Comparison of ENCODE assay signal across 17 cellular contexts in genomic region chr6:63793727-63794126, GRCh38.
DNase-seq lines count a peak whose midpoint lies in the region; ATAC-seq and TF ChIP-seq lines count a peak whose summit lies in the region.
"Had no signal": no experiment of that assay in that cellular context is flagged by ENCODE, and none has a peak within 500 bp of the region (broad histone marks: within the 10 kb centered on the region; RNA-seq: fewer than 3 reads in every experiment).

No MANE protein-coding gene starts in this region.

- no peak overlapping the region for H3K27ac ChIP-seq in GM23338 (ENCODE audit: low read depth)
- H3K27ac ChIP-seq in trophoblast cell (ENCODE audit: low read depth, low read length): no peak overlapping the region

- H3K14ac ChIP-seq in trophoblast cell (ENCODE audit: low read length): no peak overlapping the region

- H3K4me3 Mint-ChIP-seq in GM23338: no peak overlapping the region

- H3K79me1 ChIP-seq in trophoblast cell (ENCODE audit: low read length): no peaks in the 10 kb centered on the region

- no peak overlapping the region for H4K12ac ChIP-seq in trophoblast cell (ENCODE audit: low read depth, low read length)

- no peaks in the 10 kb centered on the region for H3K79me2 ChIP-seq in GM23338 (replicated peaks; ENCODE audit: insufficient read depth)
- no peaks in the 10 kb centered on the region for H3K79me2 ChIP-seq in trophoblast cell (ENCODE audit: control insufficient read depth, insufficient read depth, low read length, poor library complexity)

- H2AFZ ChIP-seq in GM23338 (peak overlapping the region; percentile 74; the same call in 1 of the 2 replicates), trophoblast cell (ENCODE audit: insufficient read depth, low read length, poor library complexity) (no peak overlapping the region)

- H3K4ac ChIP-seq in trophoblast cell (ENCODE audit: low read depth, low read length): no peak overlapping the region

- no peak overlapping the region for H3K9ac ChIP-seq in trophoblast cell (ENCODE audit: low read length)

- WGBS in trophoblast cell (ENCODE audit: extremely low coverage, insufficient coverage, insufficient read length): no CpG with 5 or more reads among the region's 2 CpGs

- no peak overlapping the region for H2AK5ac ChIP-seq in trophoblast cell (ENCODE audit: low read length)

- H4K8ac ChIP-seq in trophoblast cell (ENCODE audit: low read depth, low read length): no peak overlapping the region

- H3K4me1 Mint-ChIP-seq in GM23338: peaks cover 3% of the 10 kb centered on the region

- peaks cover 2% of the 10 kb centered on the region for H3K9me3 ChIP-seq in trophoblast cell (ENCODE audit: insufficient read depth, low read depth, low read length)

- H3K36me3 Mint-ChIP-seq in GM23338 (ENCODE audit: low read depth): no peaks in the 10 kb centered on the region

- H3K9me2 ChIP-seq in GM23338 (ENCODE audit: insufficient read depth): peaks cover 12% of the 10 kb centered on the region; the same call in 1 of the 2 replicates

- no peaks in the 10 kb centered on the region for H4K20me1 ChIP-seq in GM23338 (replicated peaks; ENCODE audit: insufficient read depth)

- no peak for TF ChIP-seq CTCF in GM12865 (IDR thresholded peaks at IDR 0.05; ENCODE audit: insufficient read depth, low read depth, low read length, missing control alignments)
- no peak for TF ChIP-seq CTCF in GM23338 (conservative IDR thresholded peaks at IDR 0.05; ENCODE audit: low read depth in 2 of 2)

- no peak overlapping the region for H4K91ac ChIP-seq in trophoblast cell (ENCODE audit: low read depth, low read length)

- H3K9me3 Mint-ChIP-seq in GM23338: no peaks in the 10 kb centered on the region

- ATAC-seq in GM23338: no peak
- ATAC-seq in HG03520 (IDR thresholded peaks at IDR 0.05; ENCODE audit: unreplicated experiment): peak; percentile 59
- ATAC-seq in GM18861 (IDR thresholded peaks at IDR 0.05; ENCODE audit: unreplicated experiment): no peak
- ATAC-seq in HG03280 (IDR thresholded peaks at IDR 0.05; ENCODE audit: unreplicated experiment): no peak
- ATAC-seq: K562 had no signal

- H3K4me2 ChIP-seq in GM23338: no peak overlapping the region
- no peak overlapping the region for H3K4me2 ChIP-seq in trophoblast cell (ENCODE audit: low read length)

- H3K36me3 ChIP-seq in GM23338 (ENCODE audit: insufficient read depth): no peaks in the 10 kb centered on the region
- no peaks in the 10 kb centered on the region for H3K36me3 ChIP-seq in trophoblast cell (ENCODE audit: control insufficient read depth in 1 of 2, insufficient read depth in 2 of 2, low read length in 2 of 2)

- H2BK120ac ChIP-seq in trophoblast cell (ENCODE audit: insufficient read depth, low read length, poor library complexity): no peak overlapping the region

- H3K4me1 ChIP-seq in GM23338 (ENCODE audit: insufficient read depth) (peaks cover 9% of the 10 kb centered on the region), trophoblast cell (ENCODE audit: control insufficient read depth in 1 of 2, insufficient read depth in 2 of 2, low read length in 2 of 2) (no peaks in the 10 kb centered on the region)

- no peak overlapping the region for H3K18ac ChIP-seq in trophoblast cell (ENCODE audit: low read length)

- H3F3A ChIP-seq in GM23338 (replicated peaks; ENCODE audit: low read depth): no peaks in the 10 kb centered on the region

- DNase-seq in GM12865 (ENCODE audit: low read depth): peak; percentile 42
- no peak for DNase-seq in GM23338 (ENCODE audit: low spot score)
- DNase-seq in trophoblast cell: no peak
- no peak for DNase-seq in stimulated activated CD4-positive, alpha-beta T cell treated with anti-CD3 and anti-CD28 coated beads, Interleukin-1b, Interleukin-23, amount 100 ng/mL, for 48 hours
- DNase-seq: C1 segment of cervical spinal cord, GDM1, GOT3, MV-4-11, NCI-H1417, NCI-H2029, NCI-H2171 treated with DMSO at 0.1 percent for 48 hours, NCI-H446 treated with DMSO at 0.1 percent for 48 hours, NCI-H748 treated with DMSO at 0.1 percent for 48 hours had no signal

- H3K27me3 ChIP-seq in GM23338 (ENCODE audit: insufficient read depth) (no peaks in the 10 kb centered on the region), trophoblast cell (ENCODE audit: insufficient read depth, low read length) (no peaks in the 10 kb centered on the region)

- H3K23ac ChIP-seq in trophoblast cell (ENCODE audit: low read length): peak overlapping the region; percentile 96

- H2BK5ac ChIP-seq in trophoblast cell (ENCODE audit: low read depth, low read length, poor library complexity): no peak overlapping the region

- H3K4me3 ChIP-seq in GM12865 (ENCODE audit: low read depth, low read length) (no peak overlapping the region), GM23338 (no peak overlapping the region), trophoblast cell (ENCODE audit: low read depth, low read length) (no peak overlapping the region)
- H3K4me3 ChIP-seq: K562 had no signal

- no peaks in the 10 kb centered on the region for H3K27me3 Mint-ChIP-seq in GM23338 (ENCODE audit: insufficient read depth, low read depth, poor library complexity)

- H2BK12ac ChIP-seq in trophoblast cell (ENCODE audit: low read length): no peak overlapping the region

- H3K27ac Mint-ChIP-seq in GM23338: no peak overlapping the region

TF ChIP-seq in GM23338, 12 proteins besides CTCF, POLR2A, EP300 and RAD21 (continues in another document):
- no peak for TF ChIP-seq ZNF462 (CRISPR knock-in tag; IDR thresholded peaks at IDR 0.05)
- no peak for TF ChIP-seq EZH2phosphoT487 (IDR thresholded peaks at IDR 0.05; ENCODE audit: unreplicated experiment)
- TF ChIP-seq POLR2AphosphoS5 (IDR thresholded peaks at IDR 0.05; ENCODE audit: low read depth): no peak
- no peak for TF ChIP-seq ETS1 (IDR thresholded peaks at IDR 0.05)
- TF ChIP-seq NANOG (IDR thresholded peaks at IDR 0.05; ENCODE audit: borderline replicate concordance): no peak
- no peak for TF ChIP-seq ZNF331 (CRISPR knock-in tag; IDR thresholded peaks at IDR 0.05; ENCODE audit: low read depth)
